In genomic region chr16:58499615-58500328, GRCh38 we compare ENCODE assay signal across 8 cellular contexts. TPM values are rescaled to one million over a fixed set of nuclear protein-coding genes. Genes with fewer than 3 reads are reported as not detected.
A peak's percentile ranks its signal among the peaks of the same experiment; 100 is the strongest.
DNase-seq lines count a peak whose midpoint lies in the region; ATAC-seq and TF ChIP-seq lines count a peak whose summit lies in the region.

NDRG4 (plus strand) TSS chr16:58500143; CDS start chr16:58500249, 106 bp downstream.

- peak; percentile 38 for ATAC-seq in activated CD8-positive, alpha-beta T cell treated with anti-CD3 and anti-CD28 coated beads for 36 hours
- ATAC-seq in gastrocnemius medialis = no peak

- peak within 1 kb of the TSS; percentile 24 for H3K18ac ChIP-seq in H9 (ENCODE audit: insufficient read length, low read depth, low read length)

- no peaks in the 10 kb centered on the region for H3K36me3 Mint-ChIP-seq in H9 (ENCODE audit: insufficient read depth in 1 of 3, low read depth in 3 of 3)
- no peaks in the 10 kb centered on the region for H3K36me3 Mint-ChIP-seq in activated CD8-positive, alpha-beta T cell treated with anti-CD3 and anti-CD28 coated beads for 36 hours (ENCODE audit: low read depth)

- peaks cover 18 to 35% of the 10 kb centered on the region in 2 experiments for H3K4me1 Mint-ChIP-seq in H9
- peaks cover 13% of the 10 kb centered on the region for H3K4me1 Mint-ChIP-seq in activated CD8-positive, alpha-beta T cell treated with anti-CD3 and anti-CD28 coated beads for 36 hours (ENCODE audit: low read depth)

- H4K20me1 ChIP-seq in DOHH2 (ENCODE audit: control insufficient read depth, insufficient read depth, low read depth, low read length) (peaks cover 4% of the 10 kb centered on the region; the same call in 1 of the 2 replicates), H9 (ENCODE audit: control insufficient read depth, insufficient read depth, insufficient read length) (no peaks in the 10 kb centered on the region)

- peaks cover 28% of the 10 kb centered on the region for H3K27me3 ChIP-seq in DOHH2 (ENCODE audit: control insufficient read depth, low read length)
- H3K27me3 ChIP-seq in H9 (ENCODE audit: insufficient read depth, low read length) = no peaks in the 10 kb centered on the region
- H3K27me3 ChIP-seq in esophagus (ENCODE audit: control insufficient read depth in 1 of 2, insufficient read depth in 2 of 2, low read length in 2 of 2) = peaks cover 0 to 2% of the 10 kb centered on the region in 2 donors
- peaks cover 0 to 28% of the 10 kb centered on the region in 2 donors for H3K27me3 ChIP-seq in tibial nerve
- H3K27me3 ChIP-seq in gastrocnemius medialis = peaks cover 12 to 21% (median 17%) of the 10 kb centered on the region in 3 donors

- H3K27ac ChIP-seq in DOHH2 (ENCODE audit: low read depth, low read length) (no peak within 1 kb of the TSS), H9 (ENCODE audit: insufficient read length, low read depth, low read length) (no peak within 1 kb of the TSS), esophagus (ENCODE audit: low read depth in 2 of 2, low read length in 1 of 2) (no peak within 1 kb of the TSS), mesodermal cell (ENCODE audit: low read depth, low read length, severe bottlenecking) (peak within 1 kb of the TSS; percentile 2), tibial nerve (peak within 1 kb of the TSS in 1 of 4 donors; percentile 55), gastrocnemius medialis (no peak within 1 kb of the TSS)

- H2BK20ac ChIP-seq in H9 (ENCODE audit: low read depth, low read length, poor library complexity, severe bottlenecking) = no peak within 1 kb of the TSS

- peaks cover 20% of the 10 kb centered on the region for H3K23me2 ChIP-seq in H9 (ENCODE audit: insufficient read length, low read depth, low read length, poor library complexity, severe bottlenecking)

- H3T11ph ChIP-seq in H9 (ENCODE audit: low read length) = no peak within 1 kb of the TSS

- H2BK120ac ChIP-seq in H9 (ENCODE audit: low read depth, low read length, poor library complexity, severe bottlenecking) = no peak within 1 kb of the TSS

- no peak within 1 kb of the TSS for H3K56ac ChIP-seq in H9 (ENCODE audit: insufficient read length, low read depth, low read length)

- TF ChIP-seq CTCF in DOHH2 (IDR thresholded peaks at IDR 0.05; ENCODE audit: low read depth, low read length, poor library complexity, severe bottlenecking) (no peak), H9 (conservative IDR thresholded peaks at IDR 0.05) (no peak), tibial nerve (IDR thresholded peaks at IDR 0.05) (no peak), gastrocnemius medialis (IDR thresholded peaks at IDR 0.05 in 4 of 5, conservative IDR thresholded peaks at IDR 0.05 in 1 of 5) (no peak)
- no peak for TF ChIP-seq CTCF in activated CD8-positive, alpha-beta T cell treated with anti-CD3 and anti-CD28 coated beads for 36 hours (IDR thresholded peaks at IDR 0.05)

- peak within 1 kb of the TSS; percentile 80 for H3K4me2 ChIP-seq in DOHH2 (ENCODE audit: low read length)
- H3K4me2 ChIP-seq in H9 (ENCODE audit: insufficient read depth, insufficient read length, low read length) = peak within 1 kb of the TSS; percentile 78

- H2AFZ ChIP-seq in H9 (ENCODE audit: low read length) = no peak within 1 kb of the TSS

- H2BK15ac ChIP-seq in H9 (ENCODE audit: low read depth, low read length) = no peak within 1 kb of the TSS

- H3K79me1 ChIP-seq in H9 (ENCODE audit: insufficient read depth, low read depth, low read length, poor library complexity, severe bottlenecking) = no peaks in the 10 kb centered on the region

- in situ Hi-C loops in gastrocnemius medialis (cut with MboI; ENCODE audit: low sequenced_read_pairs in 4 of 4) = loop anchor here in 3 of 4 donors (10.0 to 25.0 kb wide), 3 partner anchors 155 to 238 kb away; partner anchors contain the start of gene GOT2 (in 1 of the 3)

- TF ChIP-seq EP300 in tibial nerve (IDR thresholded peaks at IDR 0.05) = no peak

- peak within 1 kb of the TSS; percentile 63 for H3K4me3 ChIP-seq in DOHH2 (ENCODE audit: low read length)
- H3K4me3 ChIP-seq in esophagus (ENCODE audit: low read depth in 1 of 2, low read length in 2 of 2) = peak within 1 kb of the TSS; percentile 22 to 27
- H3K4me3 ChIP-seq in mesodermal cell (ENCODE audit: extremely low read depth, insufficient read depth, low read length, poor library complexity, severe bottlenecking) = peak within 1 kb of the TSS; percentile 47
- peak within 1 kb of the TSS in 3 of 4 donors; percentile 35 to 45 (median 37) for H3K4me3 ChIP-seq in tibial nerve
- H3K4me3 ChIP-seq in gastrocnemius medialis = peak within 1 kb of the TSS in 1 of 4 donors; percentile 22

- POLR2A ChIA-PET in activated CD8-positive, alpha-beta T cell treated with anti-CD3 and anti-CD28 coated beads for 36 hours (lab: Charles Lee) = interaction anchor here (0.7 to 1.0 kb wide), 3 partner anchors 92 to 234 kb away, joined by 3 to 4 read pairs (median 4); partner anchors contain the start of genes GINS3 and GOT2

- H3K9me2 ChIP-seq in DOHH2 (replicated peaks; ENCODE audit: control insufficient read depth, low read length) = no peaks in the 10 kb centered on the region

- peaks cover 41% of the 10 kb centered on the region for H3K27me3 Mint-ChIP-seq in H9 (ENCODE audit: low read depth)
- H3K27me3 Mint-ChIP-seq in activated CD8-positive, alpha-beta T cell treated with anti-CD3 and anti-CD28 coated beads for 36 hours = peaks cover 32% of the 10 kb centered on the region

- intact Hi-C loops in activated CD8-positive, alpha-beta T cell treated with anti-CD3 and anti-CD28 coated beads for 36 hours (cut with micrococcal nuclease) = loop anchor here (10.0 kb wide), 1 partner anchor 165 kb away; no protein-coding TSS in a partner anchor
- intact Hi-C loops in gastrocnemius medialis (cut with DNase I; ENCODE audit: low total_unique reads) = no loop called here

- TF ChIP-seq POLR2A in tibial nerve (IDR thresholded peaks at IDR 0.05) (no peak), gastrocnemius medialis (IDR thresholded peaks at IDR 0.05) (no peak)

- no peak within 1 kb of the TSS for H4K91ac ChIP-seq in H9 (ENCODE audit: insufficient read length, low read depth, low read length)

- H3K4ac ChIP-seq in H9 (ENCODE audit: low read depth, low read length) = no peak within 1 kb of the TSS

- peak within 1 kb of the TSS in 2 of 3 experiments; percentile 61 to 65; a peak in 2 of 7 replicates for H3K27ac Mint-ChIP-seq in H9
- no peak within 1 kb of the TSS for H3K27ac Mint-ChIP-seq in activated CD8-positive, alpha-beta T cell treated with anti-CD3 and anti-CD28 coated beads for 36 hours

- 0 out of 2 replicates have a peak, but pooled peaks cover 3% of the 10 kb centered on the region for H3F3A ChIP-seq in DOHH2 (ENCODE audit: control insufficient read depth, insufficient read depth)

- H3K4me1 ChIP-seq in DOHH2 (ENCODE audit: control insufficient read depth, low read length) = peaks cover 20% of the 10 kb centered on the region
- H3K4me1 ChIP-seq in H9 (ENCODE audit: insufficient read depth, low read length) = peaks cover 3% of the 10 kb centered on the region; the same call in 1 of the 2 replicates
- H3K4me1 ChIP-seq in esophagus (ENCODE audit: control insufficient read depth in 2 of 2, insufficient read depth in 2 of 2, low read length in 1 of 2) = peaks cover 13 to 18% of the 10 kb centered on the region in 2 donors
- peaks cover 3% of the 10 kb centered on the region for H3K4me1 ChIP-seq in mesodermal cell (ENCODE audit: control insufficient read depth, insufficient read depth, low read length, poor library complexity, severe bottlenecking)
- H3K4me1 ChIP-seq in tibial nerve = peaks cover 0 to 36% (median 20%) of the 10 kb centered on the region in 4 donors
- H3K4me1 ChIP-seq in gastrocnemius medialis = peaks cover 4 to 6% of the 10 kb centered on the region in 2 donors

- H2AK5ac ChIP-seq in H9 (ENCODE audit: insufficient read length, low read length) = no peak within 1 kb of the TSS

- H4K5ac ChIP-seq in H9 (ENCODE audit: insufficient read length, low read depth, low read length) = no peak within 1 kb of the TSS

- no peaks in the 10 kb centered on the region; a peak in 1 of 5 replicates for H3K9me3 Mint-ChIP-seq in H9
- H3K9me3 Mint-ChIP-seq in activated CD8-positive, alpha-beta T cell treated with anti-CD3 and anti-CD28 coated beads for 36 hours = no peaks in the 10 kb centered on the region

- no peaks in the 10 kb centered on the region for H3K79me2 ChIP-seq in DOHH2 (ENCODE audit: control insufficient read depth, low read length)
- H3K79me2 ChIP-seq in H9 (ENCODE audit: insufficient read depth, low read length) = no peaks in the 10 kb centered on the region

- no peak within 1 kb of the TSS for H2BK12ac ChIP-seq in H9 (ENCODE audit: insufficient read length, low read depth, low read length)

- DNase-seq in H9 (peak; percentile 97), NCI-H146 treated with DMSO at 0.1 percent for 48 hours (lab: John Stamatoyannopoulos, UW; ENCODE audit: unreplicated experiment) (peak; percentile 70), tibial nerve (ENCODE audit: low spot score in 2 of 2) (no peak), gastrocnemius medialis (no peak)
- peak; percentile 32 for DNase-seq in activated CD8-positive, alpha-beta T cell treated with anti-CD3 and anti-CD28 coated beads for 36 hours

- no peak within 1 kb of the TSS for H3K14ac ChIP-seq in H9 (ENCODE audit: insufficient read depth, low read length)

- no peak within 1 kb of the TSS for H4K8ac ChIP-seq in H9 (replicated peaks; ENCODE audit: insufficient read length, low read depth, low read length)

- peak within 1 kb of the TSS; percentile 76 to 93 for H3K4me3 Mint-ChIP-seq in H9
- H3K4me3 Mint-ChIP-seq in activated CD8-positive, alpha-beta T cell treated with anti-CD3 and anti-CD28 coated beads for 36 hours = peak within 1 kb of the TSS; percentile 67

- WGBS in H9 (ENCODE audit: extremely low coverage, insufficient read length, low lambda C conversion rate) = no CpG with 5 or more reads among the region's 23 CpGs
- 34 to 37% methylated on average over 22 to 23 of the region's 23 CpGs for WGBS in esophagus, 2 donors
- 22% methylated on average over 15 to 16 of the region's 23 CpGs for WGBS in mesodermal cell (ENCODE audit: insufficient coverage in 2 of 2), 2 experiments
- WGBS in tibial nerve, 2 donors = 32 to 39% methylated on average over 17 of the region's 23 CpGs

- H3K9ac ChIP-seq in H9 (ENCODE audit: extremely low read depth, insufficient read length, low read length) = no peak within 1 kb of the TSS

- no peak within 1 kb of the TSS for H2BK5ac ChIP-seq in H9 (ENCODE audit: insufficient read length, low read length)

- no peak within 1 kb of the TSS for H3K23ac ChIP-seq in H9 (ENCODE audit: insufficient read length, low read depth, low read length)

- no peaks in the 10 kb centered on the region for H3K9me3 ChIP-seq in DOHH2 (ENCODE audit: control insufficient read depth, insufficient read depth, low read length)
- no peaks in the 10 kb centered on the region for H3K9me3 ChIP-seq in H9 (ENCODE audit: control insufficient read depth, low read depth, low read length)
- H3K9me3 ChIP-seq in esophagus (ENCODE audit: control insufficient read depth in 2 of 2, insufficient read depth in 1 of 2, low read depth in 1 of 2, low read length in 1 of 2) = no peaks in the 10 kb centered on the region
- H3K9me3 ChIP-seq in mesodermal cell (ENCODE audit: control insufficient read depth, low read length) = no peaks in the 10 kb centered on the region
- H3K9me3 ChIP-seq in tibial nerve = no peaks in the 10 kb centered on the region
- no peaks in the 10 kb centered on the region for H3K9me3 ChIP-seq in gastrocnemius medialis

- H3K36me3 ChIP-seq in DOHH2 (ENCODE audit: control insufficient read depth, low read length) (no peaks in the 10 kb centered on the region), esophagus (ENCODE audit: control insufficient read depth in 2 of 2, insufficient read depth in 2 of 2, low read length in 1 of 2) (peaks cover 0 to 4% of the 10 kb centered on the region in 2 donors), mesodermal cell (ENCODE audit: control insufficient read depth, insufficient read depth, low read length) (peaks cover 4% of the 10 kb centered on the region), tibial nerve (no peaks in the 10 kb centered on the region), gastrocnemius medialis (no peaks in the 10 kb centered on the region)

- CTCF ChIA-PET in activated CD8-positive, alpha-beta T cell treated with anti-CD3 and anti-CD28 coated beads for 36 hours (lab: Charles Lee) = interaction anchor here (0.9 to 1.7 kb wide), 6 partner anchors 11 to 256 kb away, joined by 3 to 8 read pairs (median 3); no protein-coding TSS in a partner anchor

RNA-seq across cellular contexts. Expression of gene NDRG4, which starts in this region (rescaled TPM):
- total RNA-seq in H9 (2021) (17.0 and 18.6 TPM in 2 replicates), tibial nerve (10 to 100 TPM in 1 of 4 donors, 1 to 10 TPM in 3; 3.9 to 12.6 (median 5.9) TPM), gastrocnemius medialis (10 to 100 TPM in 2 of 4 donors, 1 to 10 TPM in 2; 2.0 to 13.3 (median 6.5) TPM)
- total RNA-seq in activated CD8-positive, alpha-beta T cell treated with anti-CD3 and anti-CD28 coated beads for 36 hours = 1 to 10 TPM; 1.3 to 1.6 TPM
- polyA plus RNA-seq in esophagus = 10 to 100 TPM; 12.0 to 26.9 TPM
- polyA plus RNA-seq in mesodermal cell (2013, experiment 1 of 2) = 37.8 TPM
- polyA plus RNA-seq in mesodermal cell (2013, experiment 2 of 2) = 31.6 TPM

Comparison
In these comparisons a context has a peak if more than half of its experiments do, and no peak if none do; other contexts are left out.
1. DNase-seq: peak in H9 (single experiment), NCI-H146 treated with DMSO at 0.1 percent for 48 hours (single experiment) and activated CD8-positive, alpha-beta T cell treated with anti-CD3 and anti-CD28 coated beads for 36 hours (single experiment); none in tibial nerve (0 of 2) and gastrocnemius medialis (0 of 2).